ENCODE assay signal across 8 cellular contexts in the genomic region with DNA sequence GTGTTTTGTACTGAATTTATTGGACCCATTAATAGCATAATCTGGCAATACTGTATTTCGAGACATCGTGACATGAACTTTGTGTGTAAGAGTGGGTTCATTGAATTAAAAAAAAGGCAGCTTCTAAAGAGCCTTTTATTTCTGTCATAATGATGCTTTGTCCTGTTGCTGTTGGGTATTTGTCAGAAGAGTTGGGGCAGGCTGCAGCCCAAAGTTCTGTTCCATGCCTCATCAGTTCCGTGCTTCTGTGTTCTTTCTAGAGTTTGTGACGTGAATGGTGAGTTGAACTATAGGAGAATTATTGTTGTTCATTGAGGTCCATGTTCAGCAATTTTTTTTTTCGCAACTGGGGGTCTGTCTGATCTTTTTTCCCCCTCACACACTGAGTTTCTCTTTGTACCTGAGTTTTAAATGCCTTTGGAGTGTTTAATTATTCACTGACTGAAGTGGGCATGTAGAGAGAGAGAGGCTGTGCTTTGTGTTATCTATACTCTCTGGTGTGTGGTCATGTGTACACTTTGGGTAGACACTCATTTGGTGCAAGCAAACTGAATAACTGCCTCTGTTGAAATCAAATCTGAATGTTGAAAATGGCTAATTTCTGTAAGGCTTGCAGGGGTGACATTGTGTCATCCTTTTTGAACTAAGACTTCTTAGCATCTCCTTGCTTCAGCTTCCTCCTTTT.
DNase-seq lines count a peak whose midpoint lies in the region; ATAC-seq lines count a peak whose summit lies in the region.

No MANE protein-coding gene starts in this region.

- H3K9me3 Mint-ChIP-seq in T-helper 2 cell treated with Interferon-gamma antibody and Interleukin-4, amounts not matched to agents 5 μg/mL and 100 μg/mL, for 36 hours = no peaks in the 10 kb centered on the region

- peak; percentile 10 for ATAC-seq in left ventricle myocardium superior
- ATAC-seq in stimulated activated naive CD8-positive, alpha-beta T cell treated with anti-CD3 and anti-CD28 coated beads, Interleukin-15, Interleukin-2, amounts not matched to agents 100 U/mL and 50 U/mL, for 24 hours = peak; percentile 65
- no peak for ATAC-seq in HG03159 (IDR thresholded peaks at IDR 0.05; ENCODE audit: unreplicated experiment)

- H3K27ac Mint-ChIP-seq in T-helper 2 cell treated with Interferon-gamma antibody and Interleukin-4, amounts not matched to agents 5 μg/mL and 100 μg/mL, for 36 hours = peak overlapping the region; percentile 98

- H3K27me3 Mint-ChIP-seq in T-helper 2 cell treated with Interferon-gamma antibody and Interleukin-4, amounts not matched to agents 5 μg/mL and 100 μg/mL, for 36 hours (ENCODE audit: low read depth) = no peaks in the 10 kb centered on the region

- peak overlapping the region; percentile 87 for H3K4me3 Mint-ChIP-seq in T-helper 2 cell treated with Interferon-gamma antibody and Interleukin-4, amounts not matched to agents 5 μg/mL and 100 μg/mL, for 36 hours

- peaks cover 74% of the 10 kb centered on the region for H3K4me1 Mint-ChIP-seq in T-helper 2 cell treated with Interferon-gamma antibody and Interleukin-4, amounts not matched to agents 5 μg/mL and 100 μg/mL, for 36 hours (ENCODE audit: low read depth)

- DNase-seq in DMS53 (lab: John Stamatoyannopoulos, UW) = peak; percentile 19
- no peak for DNase-seq in DMS53 treated with DMSO at 0.1 percent for 48 hours (lab: John Stamatoyannopoulos, UW; ENCODE audit: unreplicated experiment)
- DNase-seq in T-helper 2 cell treated with Interferon-gamma antibody and Interleukin-4, amounts not matched to agents 5 μg/mL and 100 μg/mL, for 36 hours (ENCODE audit: low spot score) = no peak
- no peak for DNase-seq in left ventricle myocardium superior
- DNase-seq in stimulated activated naive CD8-positive, alpha-beta T cell treated with anti-CD3 and anti-CD28 coated beads, Interleukin-15, Interleukin-2, amounts not matched to agents 100 U/mL and 50 U/mL, for 24 hours = no peak
- DNase-seq in NCI-H2081 treated with DMSO at 0.1 percent for 48 hours (lab: John Stamatoyannopoulos, UW) = no peak
- no peak for DNase-seq in COLO668 (lab: John Stamatoyannopoulos, UW; ENCODE audit: unreplicated experiment)

- H3K36me3 Mint-ChIP-seq in T-helper 2 cell treated with Interferon-gamma antibody and Interleukin-4, amounts not matched to agents 5 μg/mL and 100 μg/mL, for 36 hours (ENCODE audit: low read depth) = peaks cover 39% of the 10 kb centered on the region

- intact Hi-C loops in left ventricle myocardium superior (cut with micrococcal nuclease) = no loop called here
